ENCODE assay signal across 22 cellular contexts in the genomic region with DNA sequence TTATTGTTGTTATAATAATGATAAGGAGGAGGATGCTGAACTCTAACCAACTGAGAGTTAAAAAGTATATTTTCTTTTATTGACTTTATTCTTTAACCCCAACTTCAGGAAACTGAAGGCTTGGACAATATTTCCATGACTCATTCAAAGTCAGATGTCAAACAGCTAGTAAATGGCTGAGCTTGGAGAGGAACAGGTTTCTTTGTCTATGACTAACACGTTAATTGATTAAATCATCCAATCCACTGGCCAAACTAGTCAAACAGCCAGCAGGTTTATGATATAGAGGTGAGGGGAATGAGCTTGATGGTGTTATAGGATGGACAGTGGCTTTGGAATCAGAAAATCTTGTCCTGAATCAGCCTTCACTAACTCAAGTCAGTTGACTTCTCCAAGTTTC.
DNase-seq lines count a peak whose midpoint lies in the region; ATAC-seq and TF ChIP-seq lines count a peak whose summit lies in the region.
"Had no signal": no experiment of that assay in that cellular context is flagged by ENCODE, and none has a peak within 500 bp of the region (broad histone marks: within the 10 kb centered on the region; RNA-seq: fewer than 3 reads in every experiment).

No MANE protein-coding gene starts in this region.

- POLR2A ChIA-PET in activated CD4-positive, alpha-beta T cell treated with anti-CD3 and anti-CD28 coated beads for 36 hours (lab: Charles Lee): no interaction called here
- POLR2A ChIA-PET in CD8-positive, alpha-beta memory T cell (lab: Charles Lee): no interaction called here

- H3K4me3 ChIP-seq in RWPE2 (ENCODE audit: severe bottlenecking) (no peak overlapping the region), fibroblast of the aortic adventitia (ENCODE audit: low read depth, low read length) (no peak overlapping the region)
- no peak overlapping the region for H3K4me3 ChIP-seq in CD8-positive, alpha-beta memory T cell (ENCODE audit: low read length)
- H3K4me3 ChIP-seq: adrenal gland; BLaER1 treated with 17β-estradiol and CSF1 and Interleukin-3, amounts not matched to agents 10 nM and 100 nM; GM12878 had no signal

- no peaks in the 10 kb centered on the region for H3K4me1 Mint-ChIP-seq in activated CD4-positive, alpha-beta T cell treated with anti-CD3 and anti-CD28 coated beads for 36 hours
- H3K4me1 Mint-ChIP-seq in CD8-positive, alpha-beta memory T cell: no peaks in the 10 kb centered on the region
- H3K4me1 Mint-ChIP-seq: activated CD4-positive, alpha-beta T cell treated with anti-CD3 and anti-CD28 coated beads, Interleukin-2, amount 10 ng/mL, durations not matched to agents 24 days and 14 days; naive thymus-derived CD4-positive, alpha-beta T cell had no signal

- TF ChIP-seq CTCF in RWPE2 (IDR thresholded peaks at IDR 0.05; ENCODE audit: poor library complexity, severe bottlenecking): no peak
- TF ChIP-seq CTCF in fibroblast of the aortic adventitia (IDR thresholded peaks at IDR 0.05; ENCODE audit: insufficient read depth, low read length): no peak

- peaks cover 21% of the 10 kb centered on the region for H3K4me1 ChIP-seq in RWPE2 (ENCODE audit: insufficient read depth, poor library complexity, severe bottlenecking)
- H3K4me1 ChIP-seq in CD8-positive, alpha-beta memory T cell (ENCODE audit: insufficient read depth, low read length): no peaks in the 10 kb centered on the region
- H3K4me1 ChIP-seq: adrenal gland; BLaER1 treated with 17β-estradiol and CSF1 and Interleukin-3, amounts not matched to agents 10 nM and 100 nM had no signal

- H3K9me3 ChIP-seq in RWPE2 (ENCODE audit: severe bottlenecking): no peaks in the 10 kb centered on the region
- H3K9me3 ChIP-seq in CD8-positive, alpha-beta memory T cell (ENCODE audit: low read length): no peaks in the 10 kb centered on the region
- H3K9me3 ChIP-seq: adrenal gland; BLaER1 treated with 17β-estradiol and CSF1 and Interleukin-3, amounts not matched to agents 10 nM and 100 nM had no signal

- H3K27ac Mint-ChIP-seq in activated CD4-positive, alpha-beta T cell treated with anti-CD3 and anti-CD28 coated beads for 36 hours: no peak overlapping the region
- no peak overlapping the region for H3K27ac Mint-ChIP-seq in CD8-positive, alpha-beta memory T cell
- H3K27ac Mint-ChIP-seq: activated CD4-positive, alpha-beta T cell treated with anti-CD3 and anti-CD28 coated beads, Interleukin-2, amount 10 ng/mL, durations not matched to agents 24 days and 14 days; naive thymus-derived CD4-positive, alpha-beta T cell; stimulated activated naive CD8-positive, alpha-beta T cell treated with anti-CD3 and anti-CD28 coated beads, Interleukin-15, Interleukin-2, amounts not matched to agents 100 ng/mL and 50 ng/mL, for 24 hours had no signal

- CTCF ChIA-PET in activated CD4-positive, alpha-beta T cell treated with anti-CD3 and anti-CD28 coated beads for 36 hours (lab: Charles Lee): no interaction called here
- CTCF ChIA-PET in CD8-positive, alpha-beta memory T cell (lab: Charles Lee): no interaction called here

- H3K27ac ChIP-seq in RWPE2 (ENCODE audit: poor library complexity, severe bottlenecking): peak overlapping the region; percentile 87
- H3K27ac ChIP-seq in CD8-positive, alpha-beta memory T cell (ENCODE audit: low read depth, low read length): no peak overlapping the region
- H3K27ac ChIP-seq: adrenal gland; BLaER1 treated with 17β-estradiol and CSF1 and Interleukin-3, amounts not matched to agents 10 nM and 100 nM had no signal

- H3K27me3 ChIP-seq in RWPE2 (ENCODE audit: insufficient read depth, poor library complexity, severe bottlenecking): no peaks in the 10 kb centered on the region
- H3K27me3 ChIP-seq in CD8-positive, alpha-beta memory T cell (ENCODE audit: insufficient read depth, low read length, poor library complexity, severe bottlenecking): no peaks in the 10 kb centered on the region
- H3K27me3 ChIP-seq: adrenal gland; BLaER1 treated with 17β-estradiol and CSF1 and Interleukin-3, amounts not matched to agents 10 nM and 100 nM had no signal

- H3K9me3 Mint-ChIP-seq in activated CD4-positive, alpha-beta T cell treated with anti-CD3 and anti-CD28 coated beads for 36 hours (ENCODE audit: low read depth): no peaks in the 10 kb centered on the region
- H3K9me3 Mint-ChIP-seq in CD8-positive, alpha-beta memory T cell: no peaks in the 10 kb centered on the region
- H3K9me3 Mint-ChIP-seq: activated CD4-positive, alpha-beta T cell treated with anti-CD3 and anti-CD28 coated beads, Interleukin-2, amount 10 ng/mL, durations not matched to agents 24 days and 14 days; stimulated activated naive CD8-positive, alpha-beta T cell treated with anti-CD3 and anti-CD28 coated beads, Interleukin-15, Interleukin-2, amounts not matched to agents 100 ng/mL and 50 ng/mL, for 24 hours had no signal

- no peak for DNase-seq in activated CD4-positive, alpha-beta T cell treated with anti-CD3 and anti-CD28 coated beads for 36 hours
- DNase-seq in activated CD4-positive, alpha-beta T cell treated with anti-CD3 and anti-CD28 coated beads for 48 hours: no peak
- no peak for DNase-seq in RWPE2 (ENCODE audit: low spot score)
- peak; percentile 12 for DNase-seq in fibroblast of the aortic adventitia (ENCODE audit: low read depth)
- DNase-seq in NOMO-1 treated with DMSO at 0.1 percent for 48 hours (lab: John Stamatoyannopoulos, UW; ENCODE audit: unreplicated experiment): no peak
- DNase-seq in CD8-positive, alpha-beta memory T cell: no peak
- DNase-seq in Right ventricle myocardium inferior (ENCODE audit: missing footprints): no peak
- DNase-seq: activated CD8-positive, alpha-beta memory T cell treated with anti-CD3 and anti-CD28 coated beads, Interleukin-2, amount 50 U/mL, for 48 hours; activated effector memory CD4-positive, alpha-beta T cell treated with anti-CD3 and anti-CD28 coated beads, Interleukin-2, amount 50 U/mL, for 16 hours; adrenal gland; central memory CD4-positive, alpha-beta T cell; effector memory CD4-positive, alpha-beta T cell; NCI-H1694; NCI-H226; Right ventricle myocardium superior; stimulated activated CD4-positive, alpha-beta T cell treated with anti-CD3 and anti-CD28 coated beads, Interleukin-1b, Interleukin-23, amount 100 ng/mL, for 48 hours had no signal

- no peak overlapping the region for H3K4me3 Mint-ChIP-seq in activated CD4-positive, alpha-beta T cell treated with anti-CD3 and anti-CD28 coated beads for 36 hours
- H3K4me3 Mint-ChIP-seq in CD8-positive, alpha-beta memory T cell: no peak overlapping the region
- H3K4me3 Mint-ChIP-seq: activated CD4-positive, alpha-beta T cell treated with anti-CD3 and anti-CD28 coated beads, Interleukin-2, amount 10 ng/mL, durations not matched to agents 24 days and 14 days; naive thymus-derived CD4-positive, alpha-beta T cell; stimulated activated naive CD8-positive, alpha-beta T cell treated with anti-CD3 and anti-CD28 coated beads, Interleukin-15, Interleukin-2, amounts not matched to agents 100 ng/mL and 50 ng/mL, for 24 hours had no signal

- intact Hi-C loops in activated CD4-positive, alpha-beta T cell treated with anti-CD3 and anti-CD28 coated beads for 36 hours (cut with DNase I, micrococcal nuclease): no loop called here
- intact Hi-C loops in Right ventricle myocardium inferior (cut with DNase I): no loop called here

- peaks cover 4% of the 10 kb centered on the region for H3K27me3 Mint-ChIP-seq in activated CD4-positive, alpha-beta T cell treated with anti-CD3 and anti-CD28 coated beads for 36 hours
- peaks cover 6% of the 10 kb centered on the region in 2 donors for H3K27me3 Mint-ChIP-seq in CD8-positive, alpha-beta memory T cell
- H3K27me3 Mint-ChIP-seq: activated CD4-positive, alpha-beta T cell treated with anti-CD3 and anti-CD28 coated beads, Interleukin-2, amount 10 ng/mL, durations not matched to agents 24 days and 14 days; stimulated activated naive CD8-positive, alpha-beta T cell treated with anti-CD3 and anti-CD28 coated beads, Interleukin-15, Interleukin-2, amounts not matched to agents 100 ng/mL and 50 ng/mL, for 24 hours had no signal

- ATAC-seq in activated CD4-positive, alpha-beta T cell treated with anti-CD3 and anti-CD28 coated beads for 36 hours: peak; percentile 21
- ATAC-seq in RWPE2 (ENCODE audit: low read depth) (peak; percentile 78), HG02884 (IDR thresholded peaks at IDR 0.05; ENCODE audit: unreplicated experiment) (no peak), Right ventricle myocardium inferior (no peak)
- ATAC-seq: GM12878; naive thymus-derived CD4-positive, alpha-beta T cell had no signal

- H3K36me3 ChIP-seq in RWPE2 (ENCODE audit: low read depth): no peaks in the 10 kb centered on the region
- no peaks in the 10 kb centered on the region for H3K36me3 ChIP-seq in CD8-positive, alpha-beta memory T cell (ENCODE audit: insufficient read depth, low read length)
- H3K36me3 ChIP-seq: adrenal gland; BLaER1 treated with 17β-estradiol and CSF1 and Interleukin-3, amounts not matched to agents 10 nM and 100 nM had no signal

- H3K36me3 Mint-ChIP-seq in activated CD4-positive, alpha-beta T cell treated with anti-CD3 and anti-CD28 coated beads for 36 hours (ENCODE audit: low read depth): no peaks in the 10 kb centered on the region
- no peaks in the 10 kb centered on the region for H3K36me3 Mint-ChIP-seq in CD8-positive, alpha-beta memory T cell

Comparison
In these comparisons a context has a peak if more than half of its experiments do, and no peak if none do; other contexts are left out.
1. ATAC-seq: peak in activated CD4-positive, alpha-beta T cell treated with anti-CD3 and anti-CD28 coated beads for 36 hours (single experiment) and RWPE2 (single experiment); none in HG02884 (single experiment) and Right ventricle myocardium inferior (single experiment).